In genomic region chr17:81032641-81033422, GRCh38 we compare ENCODE assay signal across 1 cellular context.
TF ChIP-seq lines count a peak whose summit lies in the region.

No MANE protein-coding gene starts in this region.

TF ChIP-seq in IMR-90, 13 proteins besides CTCF, POLR2A, EP300 and RAD21:
- no peak for TF ChIP-seq NFE2L2 (IDR thresholded peaks at IDR 0.05; ENCODE audit: low read depth, low read length)
- TF ChIP-seq BHLHE40 (IDR thresholded peaks at IDR 0.05; ENCODE audit: low read depth, low read length) = no peak
- TF ChIP-seq RFX5 (IDR thresholded peaks at IDR 0.05; ENCODE audit: low read depth, low read length) = no peak
- no peak for TF ChIP-seq CHD1 (IDR thresholded peaks at IDR 0.05; ENCODE audit: low read depth, low read length)
- TF ChIP-seq CEBPB (IDR thresholded peaks at IDR 0.05; ENCODE audit: low read depth, low read length) = no peak
